ENCODE assay signal across 1 cellular context in genomic region chr7:151917791-151918311, GRCh38.
TF ChIP-seq lines count a peak whose summit lies in the region.

No MANE protein-coding gene starts in this region.

TF ChIP-seq in HepG2, 621 proteins besides CTCF, POLR2A, EP300 and RAD21:
- no peak for TF ChIP-seq KLF13 (CRISPR knock-in tag; IDR thresholded peaks at IDR 0.05)
- TF ChIP-seq, protein P1, sequence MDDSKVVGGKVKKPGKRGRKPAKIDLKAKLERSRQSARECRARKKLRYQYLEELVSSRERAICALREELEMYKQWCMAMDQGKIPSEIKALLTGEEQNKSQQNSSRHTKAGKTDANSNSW (CRISPR knock-in tag; IDR thresholded peaks at IDR 0.05; ENCODE audit: borderline replicate concordance) = no peak
- TF ChIP-seq ZBTB7B (CRISPR knock-in tag; IDR thresholded peaks at IDR 0.05) = no peak
- TF ChIP-seq CEBPB (IDR thresholded peaks at IDR 0.05; ENCODE audit: borderline replicate concordance, low read depth, low read length) = peak; percentile 44; the same call in 1 of the 2 replicates
- TF ChIP-seq MTA3 (CRISPR knock-in tag; IDR thresholded peaks at IDR 0.05) = no peak
- TF ChIP-seq, protein P2, sequence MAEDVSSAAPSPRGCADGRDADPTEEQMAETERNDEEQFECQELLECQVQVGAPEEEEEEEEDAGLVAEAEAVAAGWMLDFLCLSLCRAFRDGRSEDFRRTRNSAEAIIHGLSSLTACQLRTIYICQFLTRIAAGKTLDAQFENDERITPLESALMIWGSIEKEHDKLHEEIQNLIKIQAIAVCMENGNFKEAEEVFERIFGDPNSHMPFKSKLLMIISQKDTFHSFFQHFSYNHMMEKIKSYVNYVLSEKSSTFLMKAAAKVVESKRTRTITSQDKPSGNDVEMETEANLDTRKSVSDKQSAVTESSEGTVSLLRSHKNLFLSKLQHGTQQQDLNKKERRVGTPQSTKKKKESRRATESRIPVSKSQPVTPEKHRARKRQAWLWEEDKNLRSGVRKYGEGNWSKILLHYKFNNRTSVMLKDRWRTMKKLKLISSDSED (CRISPR knock-in tag; IDR thresholded peaks at IDR 0.05) = no peak
